Comparison of ENCODE assay signal across 8 cellular contexts in the genomic region with DNA sequence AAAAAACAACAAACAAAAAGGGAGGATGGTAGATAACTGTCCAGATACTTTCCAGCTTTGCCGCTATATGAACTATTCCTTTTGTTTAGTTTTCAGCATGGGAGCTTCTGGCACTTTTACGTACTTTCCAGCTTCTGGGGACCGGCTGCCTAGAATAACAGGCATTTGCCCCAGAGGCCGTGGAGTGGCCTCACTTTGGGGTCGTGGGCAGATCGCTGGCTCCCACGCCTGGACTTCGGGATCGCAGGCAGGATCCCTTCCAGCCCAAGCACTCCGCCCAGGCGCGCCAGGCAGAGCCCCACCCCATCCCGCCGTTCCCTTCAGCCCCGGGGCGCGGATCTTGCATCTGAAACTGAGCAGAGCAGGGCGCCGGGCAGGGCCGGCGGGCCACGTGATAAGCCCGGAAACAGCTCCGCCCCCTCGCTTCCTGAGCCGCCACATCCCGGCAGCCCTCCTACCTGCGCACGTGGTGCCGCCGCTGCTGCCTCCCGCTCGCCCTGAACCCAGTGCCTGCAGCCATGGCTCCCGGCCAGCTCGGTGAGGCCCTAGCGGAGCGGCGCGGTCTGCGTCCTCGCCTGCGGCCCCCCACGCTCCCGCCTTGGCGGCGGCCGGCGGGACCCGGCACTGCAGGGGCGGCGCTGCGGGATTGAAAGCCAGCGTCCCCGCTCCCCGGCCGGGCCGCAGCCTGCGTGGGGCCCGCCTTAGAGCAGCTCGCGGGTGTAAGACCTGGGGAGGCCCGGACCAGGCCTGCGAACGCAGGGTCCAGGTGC. TPM values are rescaled to one million over a fixed set of nuclear protein-coding genes. Genes with fewer than 3 reads are reported as not detected.
DNase-seq lines count a peak whose midpoint lies in the region; ATAC-seq and TF ChIP-seq lines count a peak whose summit lies in the region.

Gene ATIC (plus strand): TSS at position 435 of the 770 bp plus-strand sequence. CDS start 84 bp downstream, at position 519.

- H3K4me1 Mint-ChIP-seq in nephron progenitor cell: peaks cover 21% of the 10 kb centered on the region
- H3K4me1 Mint-ChIP-seq in stimulated activated naive CD8-positive, alpha-beta T cell treated with anti-CD3 and anti-CD28 coated beads, Interleukin-15, amount 100 ng/mL, for 72 hours: peaks cover 39% of the 10 kb centered on the region

- peak within 1 kb of the TSS; percentile 88 for H3K4me3 Mint-ChIP-seq in nephron progenitor cell
- peak within 1 kb of the TSS; percentile 86 to 95 for H3K4me3 Mint-ChIP-seq in stimulated activated naive CD8-positive, alpha-beta T cell treated with anti-CD3 and anti-CD28 coated beads, Interleukin-15, amount 100 ng/mL, for 72 hours

- peak within 1 kb of the TSS; percentile 83 for H3K27ac Mint-ChIP-seq in nephron progenitor cell
- peak within 1 kb of the TSS; percentile 94 to 97 for H3K27ac Mint-ChIP-seq in stimulated activated naive CD8-positive, alpha-beta T cell treated with anti-CD3 and anti-CD28 coated beads, Interleukin-15, amount 100 ng/mL, for 72 hours

- peak within 1 kb of the TSS; percentile 69 for H3K4me3 ChIP-seq in H7 (ENCODE audit: insufficient read depth, low read depth, low read length)
- peak within 1 kb of the TSS; percentile 87 for H3K4me3 ChIP-seq in fibroblast of the aortic adventitia (ENCODE audit: low read depth, low read length)

- peaks cover 34% of the 10 kb centered on the region for H3K36me3 Mint-ChIP-seq in nephron progenitor cell (ENCODE audit: low read depth)

- peak; percentile 99 for DNase-seq in ELF-1 (ENCODE audit: low read depth, low spot score)
- DNase-seq in H7: peak; percentile 95
- DNase-seq in M059J (ENCODE audit: low read depth): peak; percentile 93
- peak; percentile 90 to 96 for DNase-seq in SHP77 (lab: John Stamatoyannopoulos, UW)
- peak; percentile 96 for DNase-seq in activated effector memory CD4-positive, alpha-beta T cell treated with anti-CD3 and anti-CD28 coated beads, Interleukin-2, amount 50 U/mL, for 16 hours
- peak; percentile 85 for DNase-seq in fibroblast of the aortic adventitia (ENCODE audit: low read depth)
- peak; percentile 92 for DNase-seq in nephron progenitor cell
- peak; percentile 89 to 93 for DNase-seq in stimulated activated naive CD8-positive, alpha-beta T cell treated with anti-CD3 and anti-CD28 coated beads, Interleukin-15, amount 100 ng/mL, for 72 hours

- peak; percentile 99 for ATAC-seq in stimulated activated naive CD8-positive, alpha-beta T cell treated with anti-CD3 and anti-CD28 coated beads, Interleukin-15, amount 100 ng/mL, for 72 hours

- TF ChIP-seq CTCF in fibroblast of the aortic adventitia (IDR thresholded peaks at IDR 0.05; ENCODE audit: insufficient read depth, low read length): no peak
- no peak for TF ChIP-seq CTCF in nephron progenitor cell (IDR thresholded peaks at IDR 0.05)

- peaks cover 14% of the 10 kb centered on the region for H3K9me3 Mint-ChIP-seq in nephron progenitor cell
- no peaks in the 10 kb centered on the region for H3K9me3 Mint-ChIP-seq in stimulated activated naive CD8-positive, alpha-beta T cell treated with anti-CD3 and anti-CD28 coated beads, Interleukin-15, amount 100 ng/mL, for 72 hours

- no peaks in the 10 kb centered on the region for H3K27me3 ChIP-seq in H7 (ENCODE audit: control insufficient read depth, insufficient read depth, low read length)

- H3K36me3 ChIP-seq in H7 (replicated peaks; ENCODE audit: control insufficient read depth, insufficient read depth, low read length): peaks cover 4% of the 10 kb centered on the region

- peaks cover 3% of the 10 kb centered on the region for H3K27me3 Mint-ChIP-seq in nephron progenitor cell (ENCODE audit: low read depth, poor library complexity)
- H3K27me3 Mint-ChIP-seq in stimulated activated naive CD8-positive, alpha-beta T cell treated with anti-CD3 and anti-CD28 coated beads, Interleukin-15, amount 100 ng/mL, for 72 hours: no peaks in the 10 kb centered on the region

RNA-seq across cellular contexts. Expression of gene ATIC, which starts in this region (rescaled TPM):
- 36.6 and 41.0 TPM in 2 replicates for total RNA-seq in H7 (2014; rRNA removed; shearing (Covaris generic))
- 9.8 and 25.4 TPM in 2 replicates for total RNA-seq in M059J (2014; rRNA removed; shearing (Covaris generic))
- total RNA-seq in fibroblast of the aortic adventitia (ENCODE audit: low replicate concordance): 24.5 and 28.0 TPM in 2 replicates

Comparison
In these comparisons a context has a peak if more than half of its experiments do, and no peak if none do; other contexts are left out.
1. Peak in every context shown above with its lines: DNase-seq, ATAC-seq and H3K4me3 ChIP-seq.